Comparison of ENCODE assay signal across 1 cellular context in genomic region chr9:135644631-135645218, GRCh38.
TF ChIP-seq lines count a peak whose summit lies in the region.

No MANE protein-coding gene starts in this region.

TF ChIP-seq in HEK293, 187 proteins besides CTCF, POLR2A, EP300 and RAD21 (continued from another document):
- peak; percentile 99 for TF ChIP-seq SETDB1 (IDR thresholded peaks at IDR 0.05; ENCODE audit: insufficient read length, low read length)
- TF ChIP-seq ZNF341 (tag by site-specific recombination; IDR thresholded peaks at IDR 0.05; ENCODE audit: low read depth): no peak
- no peak for TF ChIP-seq ZNF138 (tag by site-specific recombination; IDR thresholded peaks at IDR 0.05; ENCODE audit: borderline replicate concordance)
- no peak for TF ChIP-seq ZSCAN30 (tag by site-specific recombination; IDR thresholded peaks at IDR 0.05)
- no peak for TF ChIP-seq ZNF48 (tag by site-specific recombination; IDR thresholded peaks at IDR 0.05)
- peak; percentile 88 for TF ChIP-seq ZNF561 (tag by site-specific recombination; IDR thresholded peaks at IDR 0.05; ENCODE audit: borderline replicate concordance)
- TF ChIP-seq HOXD13 (CRISPR knock-in tag; IDR thresholded peaks at IDR 0.05; ENCODE audit: borderline replicate concordance): no peak
- no peak for TF ChIP-seq ZNF248 (tag by site-specific recombination; IDR thresholded peaks at IDR 0.05)
- TF ChIP-seq ZNF114 (tag by site-specific recombination; IDR thresholded peaks at IDR 0.05): no peak
- TF ChIP-seq ZNF26 (tag by site-specific recombination; IDR thresholded peaks at IDR 0.05): no peak
- no peak for TF ChIP-seq SCRT1 (tag by site-specific recombination; IDR thresholded peaks at IDR 0.05; ENCODE audit: borderline replicate concordance)
- TF ChIP-seq EGR2 (tag by site-specific recombination; IDR thresholded peaks at IDR 0.05; ENCODE audit: low read depth): no peak
- TF ChIP-seq ZBTB49 (tag by site-specific recombination; IDR thresholded peaks at IDR 0.05; ENCODE audit: low read depth): no peak
- no peak for TF ChIP-seq ZNF311 (tag by site-specific recombination; IDR thresholded peaks at IDR 0.05; ENCODE audit: borderline replicate concordance)
- TF ChIP-seq HOXC10 (CRISPR knock-in tag; IDR thresholded peaks at IDR 0.05): no peak
- TF ChIP-seq ZNF488 (tag by site-specific recombination; IDR thresholded peaks at IDR 0.05): no peak
